Comparison of ENCODE assay signal across 10 cellular contexts in the genomic region with DNA sequence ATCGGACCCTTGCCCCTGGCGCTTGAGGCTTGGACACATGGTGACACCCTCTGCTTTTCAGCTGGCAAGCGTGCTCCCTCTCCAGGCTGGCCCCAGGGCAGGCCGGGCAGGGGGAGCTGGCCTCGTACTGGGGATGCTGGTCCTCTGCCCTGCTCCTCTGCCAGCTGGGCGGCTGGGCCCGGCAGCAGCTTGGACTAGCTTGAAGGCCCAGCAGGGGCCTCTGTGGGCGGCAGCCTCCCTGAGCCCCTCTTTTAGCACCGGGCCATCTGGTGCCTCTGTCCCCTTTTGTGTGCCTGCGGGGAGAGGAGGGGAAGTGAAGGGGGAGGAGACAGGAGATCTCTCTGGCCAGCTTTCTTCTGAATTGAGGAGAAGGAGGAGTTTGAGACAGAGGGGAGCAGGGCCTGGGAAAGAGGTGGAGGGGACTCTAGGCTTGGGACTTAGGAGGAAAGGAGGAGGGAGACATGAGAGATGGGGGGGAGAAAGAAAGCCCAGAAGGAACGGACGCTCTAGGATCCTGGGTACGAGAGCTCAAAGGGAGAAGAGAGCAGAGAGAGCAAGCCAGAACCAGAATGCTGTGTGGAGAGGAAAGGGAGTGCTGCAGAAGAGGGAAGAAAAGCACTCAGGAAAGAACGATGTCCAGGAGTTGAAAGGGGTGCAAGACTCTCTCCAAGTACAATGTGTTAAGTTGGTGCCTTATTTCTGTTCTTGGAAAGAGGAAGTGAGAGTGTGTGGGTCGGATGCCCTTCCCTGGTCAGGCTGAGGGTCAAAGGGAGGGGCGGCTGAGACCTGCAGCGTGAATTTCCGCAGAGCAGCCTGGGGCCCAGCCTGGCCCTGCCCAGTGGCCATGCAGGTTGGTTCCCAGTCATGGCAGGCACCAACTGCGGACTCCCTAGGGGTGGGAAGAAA. TPM values are rescaled to one million over a fixed set of nuclear protein-coding genes. Genes with fewer than 3 reads are reported as not detected.
DNase-seq lines count a peak whose midpoint lies in the region; ATAC-seq and TF ChIP-seq lines count a peak whose summit lies in the region.
"Had no signal": no experiment of that assay in that cellular context is flagged by ENCODE, and none has a peak within 500 bp of the region (broad histone marks: within the 10 kb centered on the region; RNA-seq: fewer than 3 reads in every experiment).

No MANE protein-coding gene starts in this region.

- WGBS in suprapubic skin: 66% methylated on average over 19 of the region's 19 CpGs
- 71 to 74% methylated on average over 18 to 19 of the region's 19 CpGs for WGBS in GM23248 (ENCODE audit: low coverage in 1 of 2, low lambda C conversion rate in 2 of 2, missing lambda C conversion rate in 2 of 2), 2 experiments

- H3K36me3 Mint-ChIP-seq in glutamatergic neuron (ENCODE audit: unreplicated experiment): no peaks in the 10 kb centered on the region
- H3K36me3 Mint-ChIP-seq: activated naive CD4-positive, alpha-beta T cell treated with anti-CD3 and anti-CD28 coated beads, Interleukin-2, amount 50 U/mL, for 24 hours had no signal

- no TSS peak for BruUV-seq in A673 (replicated peaks; lab: Mats Ljungman, UMichigan)

- H4K20me1 ChIP-seq in OCI-LY1 (ENCODE audit: insufficient read depth, low read length): no peaks in the 10 kb centered on the region
- no peaks in the 10 kb centered on the region for H4K20me1 ChIP-seq in GM23248 (ENCODE audit: insufficient read depth)

- H3K9me3 ChIP-seq in A673 (ENCODE audit: low read depth, low read length, poor library complexity, severe bottlenecking) (no peaks in the 10 kb centered on the region), OCI-LY1 (ENCODE audit: low read length) (no peaks in the 10 kb centered on the region), suprapubic skin (no peaks in the 10 kb centered on the region), GM23248 (ENCODE audit: low read depth) (no peaks in the 10 kb centered on the region)
- H3K9me3 ChIP-seq: psoas muscle had no signal

- H3K4me2 ChIP-seq in OCI-LY1 (ENCODE audit: low read length) (peak overlapping the region; percentile 29; the same call in 1 of the 2 replicates), GM23248 (ENCODE audit: unreplicated experiment) (no peak overlapping the region)

- CTCF ChIA-PET in A673 (lab: Charles Lee): no interaction called here

- peak overlapping the region; percentile 88 for H3K27ac Mint-ChIP-seq in glutamatergic neuron (ENCODE audit: unreplicated experiment)
- H3K27ac Mint-ChIP-seq: activated naive CD4-positive, alpha-beta T cell treated with anti-CD3 and anti-CD28 coated beads, Interleukin-2, amount 50 U/mL, for 24 hours had no signal

- POLR2A ChIA-PET in A673 (lab: Charles Lee; ENCODE audit: low non-redundant PET): interaction anchor here (0.7 kb wide), 1 partner anchor 9 kb away, joined by 4 read pairs; no protein-coding TSS in a partner anchor

- H3K9ac ChIP-seq in OCI-LY1 (ENCODE audit: low read length): no peak overlapping the region
- no peak overlapping the region for H3K9ac ChIP-seq in GM23248

- H3K27me3 ChIP-seq in A673 (replicated peaks; ENCODE audit: insufficient read depth, low read depth, low read length, poor library complexity) (no peaks in the 10 kb centered on the region), OCI-LY1 (ENCODE audit: insufficient read depth, low read length) (no peaks in the 10 kb centered on the region), suprapubic skin (no peaks in the 10 kb centered on the region), GM23248 (replicated peaks; ENCODE audit: insufficient read depth) (no peaks in the 10 kb centered on the region)

- intact Hi-C loops in A673 (cut with micrococcal nuclease; ENCODE audit: unreplicated experiment): no loop called here

- DNase-seq in A673 (ENCODE audit: low spot score) (peak; percentile 77), glutamatergic neuron (peak; percentile 61), suprapubic skin (ENCODE audit: low spot score in 2 of 2) (no peak), kidney tubule cell (ENCODE audit: low spot score) (no peak), GM23248 (no peak)
- DNase-seq: psoas muscle had no signal

- no peaks in the 10 kb centered on the region for H3K36me3 ChIP-seq in A673 (ENCODE audit: insufficient read depth, low read length, poor library complexity, severe bottlenecking)
- H3K36me3 ChIP-seq in OCI-LY1 (ENCODE audit: insufficient read depth, low read length): no peaks in the 10 kb centered on the region
- H3K36me3 ChIP-seq in suprapubic skin: no peaks in the 10 kb centered on the region
- no peaks in the 10 kb centered on the region for H3K36me3 ChIP-seq in GM23248 (ENCODE audit: low read depth)

- no peaks in the 10 kb centered on the region for H3K9me2 ChIP-seq in OCI-LY1 (ENCODE audit: low read depth, low read length)
- H3K9me2 ChIP-seq in GM23248 (ENCODE audit: insufficient read depth): no peaks in the 10 kb centered on the region

- H2AFZ ChIP-seq in OCI-LY1 (ENCODE audit: low read length) (no peak overlapping the region), GM23248 (no peak overlapping the region; the same call in 1 of the 2 replicates)

- in situ Hi-C loops in GM23248 (cut with MboI): no loop called here

- no peak for TF ChIP-seq EP300 in suprapubic skin (IDR thresholded peaks at IDR 0.05)

- H3K79me2 ChIP-seq in OCI-LY1 (ENCODE audit: insufficient read depth, low read length) (no peaks in the 10 kb centered on the region), GM23248 (ENCODE audit: insufficient read depth) (no peaks in the 10 kb centered on the region)

- ATAC-seq in GM19025 (IDR thresholded peaks at IDR 0.05; ENCODE audit: low read depth, unreplicated experiment): peak; percentile 39
- peak; percentile 47 for ATAC-seq in HG03108 (IDR thresholded peaks at IDR 0.05; ENCODE audit: unreplicated experiment)

- no peaks in the 10 kb centered on the region for H3F3A ChIP-seq in OCI-LY1 (ENCODE audit: insufficient read depth, low read length)
- H3F3A ChIP-seq in GM23248 (ENCODE audit: insufficient read depth): peaks cover 4% of the 10 kb centered on the region; the same call in 1 of the 2 replicates

- peaks cover 14% of the 10 kb centered on the region for H3K27me3 Mint-ChIP-seq in glutamatergic neuron (ENCODE audit: unreplicated experiment)

- peaks cover 39% of the 10 kb centered on the region for H3K4me1 Mint-ChIP-seq in glutamatergic neuron (ENCODE audit: low read depth, unreplicated experiment)

- peak overlapping the region; percentile 70 for H3K4me3 Mint-ChIP-seq in glutamatergic neuron (ENCODE audit: unreplicated experiment)
- H3K4me3 Mint-ChIP-seq: activated naive CD4-positive, alpha-beta T cell treated with anti-CD3 and anti-CD28 coated beads, Interleukin-2, amount 50 U/mL, for 24 hours had no signal

- H3K4me1 ChIP-seq in A673 (ENCODE audit: insufficient read depth, low read length, poor library complexity, severe bottlenecking) (peaks cover 28% of the 10 kb centered on the region), OCI-LY1 (ENCODE audit: insufficient read depth, low read length, severe bottlenecking) (peaks cover 22% of the 10 kb centered on the region), suprapubic skin (peaks cover 43% of the 10 kb centered on the region), GM23248 (ENCODE audit: insufficient read depth) (0 out of 2 replicates have a peak, but pooled peaks cover 3% of the 10 kb centered on the region)

- no peak for TF ChIP-seq POLR2A in suprapubic skin (IDR thresholded peaks at IDR 0.05)

- H3K9me3 Mint-ChIP-seq in glutamatergic neuron (ENCODE audit: unreplicated experiment): peaks cover 15% of the 10 kb centered on the region
- H3K9me3 Mint-ChIP-seq: activated naive CD4-positive, alpha-beta T cell treated with anti-CD3 and anti-CD28 coated beads, Interleukin-2, amount 50 U/mL, for 24 hours had no signal

- TF ChIP-seq CTCF in A673 (conservative IDR thresholded peaks at IDR 0.05; ENCODE audit: low read depth, low read length): no peak
- TF ChIP-seq CTCF in OCI-LY1 (IDR thresholded peaks at IDR 0.05; ENCODE audit: low read length): no peak
- TF ChIP-seq CTCF in glutamatergic neuron (IDR thresholded peaks at IDR 0.05; ENCODE audit: partially characterized antibody, unreplicated experiment): no peak
- TF ChIP-seq CTCF in suprapubic skin (IDR thresholded peaks at IDR 0.05): no peak

- no peak overlapping the region for H3K4me3 ChIP-seq in A673 (ENCODE audit: low read depth, low read length, poor library complexity, severe bottlenecking)
- no peak overlapping the region for H3K4me3 ChIP-seq in OCI-LY1 (ENCODE audit: low read depth, low read length, poor library complexity, severe bottlenecking)
- no peak overlapping the region for H3K4me3 ChIP-seq in suprapubic skin
- no peak overlapping the region for H3K4me3 ChIP-seq in GM23248
- H3K4me3 ChIP-seq: psoas muscle had no signal

- peak overlapping the region; percentile 26 for H3K27ac ChIP-seq in A673 (ENCODE audit: low read depth, low read length, poor library complexity, severe bottlenecking)
- H3K27ac ChIP-seq in OCI-LY1 (ENCODE audit: low read depth, low read length, poor library complexity, severe bottlenecking): no peak overlapping the region
- peak overlapping the region; percentile 51 for H3K27ac ChIP-seq in suprapubic skin
- no peak overlapping the region for H3K27ac ChIP-seq in GM23248
- H3K27ac ChIP-seq: psoas muscle had no signal

RNA-seq across cellular contexts. Expression of gene IER5, which starts 40.3 kb away (rescaled TPM):
- total RNA-seq in A673 (2021) (25.5 and 28.2 TPM in 2 replicates), glutamatergic neuron (ENCODE audit: unreplicated experiment) (8.8 TPM), suprapubic skin (10 to 100 TPM; 11.3 to 30.4 (median 24.4) TPM)
- total RNA-seq in GM23248 (2014; rRNA removed; shearing (Covaris generic)): 33.6 and 38.5 TPM in 2 replicates
- 8.1 and 10.8 TPM in 2 replicates for polyA plus RNA-seq in GM23248 (2016; fragmentation: Nextera tagmentation; extraction: Ambion mirVana)

Comparison
In these comparisons a context has a peak if more than half of its experiments do, and no peak if none do; other contexts are left out.
1. DNase-seq: peak in A673 (single experiment) and glutamatergic neuron (single experiment); none in suprapubic skin (0 of 2), kidney tubule cell (single experiment) and GM23248 (single experiment).
2. H3K27ac ChIP-seq: peak in A673 (single experiment) and suprapubic skin (single experiment); none in OCI-LY1 (single experiment) and GM23248 (single experiment).